ENCODE assay signal across 1 cellular context in genomic region chr7:30740417-30741181, GRCh38.
TF ChIP-seq lines count a peak whose summit lies in the region.

No MANE protein-coding gene starts in this region.

TF ChIP-seq in HepG2, 621 proteins besides CTCF, POLR2A, EP300 and RAD21 (continued from another document and continues in another):
- TF ChIP-seq TFAP4 (IDR thresholded peaks at IDR 0.05; ENCODE audit: borderline replicate concordance, low read depth) (peak; percentile 34; the same call in 1 of the 2 replicates), ZNF501 (CRISPR knock-in tag; IDR thresholded peaks at IDR 0.05) (peak; percentile 65; the same call in 1 of the 2 replicates), ZBTB4 (CRISPR knock-in tag; IDR thresholded peaks at IDR 0.05; ENCODE audit: borderline replicate concordance) (no peak), CC2D1A (CRISPR knock-in tag; IDR thresholded peaks at IDR 0.05) (no peak), TP53 (CRISPR knock-in tag; conservative IDR thresholded peaks at IDR 0.05) (no peak), JDP2 (CRISPR knock-in tag; IDR thresholded peaks at IDR 0.05; ENCODE audit: borderline replicate concordance) (no peak), POLR2AphosphoS5 (IDR thresholded peaks at IDR 0.05; ENCODE audit: low read depth, low read length) (no peak), HIC2 (CRISPR knock-in tag; IDR thresholded peaks at IDR 0.05; ENCODE audit: low read depth) (no peak), LCORL (IDR thresholded peaks at IDR 0.05) (no peak), LCORL (CRISPR knock-in tag; IDR thresholded peaks at IDR 0.05) (no peak), SIX4 (CRISPR knock-in tag; IDR thresholded peaks at IDR 0.05) (no peak), GATAD2A (CRISPR knock-in tag; IDR thresholded peaks at IDR 0.05) (no peak), ZBTB10 (CRISPR knock-in tag; IDR thresholded peaks at IDR 0.05; ENCODE audit: borderline replicate concordance) (no peak), ZSCAN12 (CRISPR knock-in tag; IDR thresholded peaks at IDR 0.05) (no peak), KDM5A (IDR thresholded peaks at IDR 0.05; ENCODE audit: borderline replicate concordance, low read length) (no peak), ZNF3 (CRISPR knock-in tag; IDR thresholded peaks at IDR 0.05) (no peak), ZNF292 (CRISPR knock-in tag; IDR thresholded peaks at IDR 0.05; ENCODE audit: borderline replicate concordance, low read depth) (no peak), ZC3H13 (CRISPR knock-in tag; IDR thresholded peaks at IDR 0.05) (no peak), ZNF572 (CRISPR knock-in tag; IDR thresholded peaks at IDR 0.05) (peak; percentile 30; the same call in 1 of the 2 replicates), ZNF124 (CRISPR knock-in tag; IDR thresholded peaks at IDR 0.05) (peak; percentile 40; the same call in 1 of the 2 replicates), NKX3-1 (CRISPR knock-in tag; IDR thresholded peaks at IDR 0.05) (no peak), YEATS2 (CRISPR knock-in tag; IDR thresholded peaks at IDR 0.05; ENCODE audit: borderline replicate concordance) (no peak), STAT5B (CRISPR knock-in tag; IDR thresholded peaks at IDR 0.05) (no peak), RXRB (CRISPR knock-in tag; IDR thresholded peaks at IDR 0.05; ENCODE audit: borderline replicate concordance) (no peak), PAX8 (CRISPR knock-in tag; IDR thresholded peaks at IDR 0.05; ENCODE audit: borderline replicate concordance) (no peak), ZNF225 (CRISPR knock-in tag; IDR thresholded peaks at IDR 0.05) (0 out of 2 replicates have a peak, but pooled peaks have one; percentile 18), SMAD1 (CRISPR knock-in tag; IDR thresholded peaks at IDR 0.05; ENCODE audit: borderline replicate concordance, low read depth) (no peak), SMAD3 (CRISPR knock-in tag; IDR thresholded peaks at IDR 0.05) (no peak), TSC22D2 (CRISPR knock-in tag; IDR thresholded peaks at IDR 0.05; ENCODE audit: borderline replicate concordance) (no peak), CERS6 (CRISPR knock-in tag; IDR thresholded peaks at IDR 0.05) (no peak), FOXC1 (CRISPR knock-in tag; IDR thresholded peaks at IDR 0.05; ENCODE audit: borderline replicate concordance) (no peak), KDM4B (CRISPR knock-in tag; IDR thresholded peaks at IDR 0.05) (no peak), TMF1 (CRISPR knock-in tag; IDR thresholded peaks at IDR 0.05; ENCODE audit: low read depth) (no peak), KDM6A (CRISPR knock-in tag; IDR thresholded peaks at IDR 0.05; ENCODE audit: low read depth) (no peak), CHCHD3 (CRISPR knock-in tag; IDR thresholded peaks at IDR 0.05) (no peak), FOXK2 (IDR thresholded peaks at IDR 0.05) (no peak), MYNN (CRISPR knock-in tag; IDR thresholded peaks at IDR 0.05; ENCODE audit: low read depth) (no peak), ZNF720 (CRISPR knock-in tag; IDR thresholded peaks at IDR 0.05) (no peak), U2AF1 (optimal IDR thresholded peaks at IDR 0.05; ENCODE audit: low read depth, low read length) (no peak), ISL2 (CRISPR knock-in tag; IDR thresholded peaks at IDR 0.05) (no peak), HDAC1 (CRISPR knock-in tag; IDR thresholded peaks at IDR 0.05) (no peak), RBM22 (optimal IDR thresholded peaks at IDR 0.05; ENCODE audit: low read length) (no peak), PAF1 (CRISPR knock-in tag; IDR thresholded peaks at IDR 0.05) (no peak), ZNF577 (CRISPR knock-in tag; IDR thresholded peaks at IDR 0.05; ENCODE audit: borderline replicate concordance, low read depth) (no peak), ZNF205 (CRISPR knock-in tag; IDR thresholded peaks at IDR 0.05) (no peak), TOE1 (CRISPR knock-in tag; IDR thresholded peaks at IDR 0.05) (no peak), PCBP1 (IDR thresholded peaks at IDR 0.05; ENCODE audit: borderline replicate concordance, low read depth, low read length) (no peak), SSRP1 (CRISPR knock-in tag; IDR thresholded peaks at IDR 0.05) (no peak), SAP130 (CRISPR knock-in tag; IDR thresholded peaks at IDR 0.05; ENCODE audit: low read depth) (no peak)
- TF ChIP-seq, protein P1, sequence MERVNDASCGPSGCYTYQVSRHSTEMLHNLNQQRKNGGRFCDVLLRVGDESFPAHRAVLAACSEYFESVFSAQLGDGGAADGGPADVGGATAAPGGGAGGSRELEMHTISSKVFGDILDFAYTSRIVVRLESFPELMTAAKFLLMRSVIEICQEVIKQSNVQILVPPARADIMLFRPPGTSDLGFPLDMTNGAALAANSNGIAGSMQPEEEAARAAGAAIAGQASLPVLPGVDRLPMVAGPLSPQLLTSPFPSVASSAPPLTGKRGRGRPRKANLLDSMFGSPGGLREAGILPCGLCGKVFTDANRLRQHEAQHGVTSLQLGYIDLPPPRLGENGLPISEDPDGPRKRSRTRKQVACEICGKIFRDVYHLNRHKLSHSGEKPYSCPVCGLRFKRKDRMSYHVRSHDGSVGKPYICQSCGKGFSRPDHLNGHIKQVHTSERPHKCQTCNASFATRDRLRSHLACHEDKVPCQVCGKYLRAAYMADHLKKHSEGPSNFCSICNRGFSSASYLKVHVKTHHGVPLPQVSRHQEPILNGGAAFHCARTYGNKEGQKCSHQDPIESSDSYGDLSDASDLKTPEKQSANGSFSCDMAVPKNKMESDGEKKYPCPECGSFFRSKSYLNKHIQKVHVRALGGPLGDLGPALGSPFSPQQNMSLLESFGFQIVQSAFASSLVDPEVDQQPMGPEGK (CRISPR knock-in tag; IDR thresholded peaks at IDR 0.05), result 0 out of 2 replicates have a peak, but pooled peaks have one; percentile 20
- TF ChIP-seq, protein P2, sequence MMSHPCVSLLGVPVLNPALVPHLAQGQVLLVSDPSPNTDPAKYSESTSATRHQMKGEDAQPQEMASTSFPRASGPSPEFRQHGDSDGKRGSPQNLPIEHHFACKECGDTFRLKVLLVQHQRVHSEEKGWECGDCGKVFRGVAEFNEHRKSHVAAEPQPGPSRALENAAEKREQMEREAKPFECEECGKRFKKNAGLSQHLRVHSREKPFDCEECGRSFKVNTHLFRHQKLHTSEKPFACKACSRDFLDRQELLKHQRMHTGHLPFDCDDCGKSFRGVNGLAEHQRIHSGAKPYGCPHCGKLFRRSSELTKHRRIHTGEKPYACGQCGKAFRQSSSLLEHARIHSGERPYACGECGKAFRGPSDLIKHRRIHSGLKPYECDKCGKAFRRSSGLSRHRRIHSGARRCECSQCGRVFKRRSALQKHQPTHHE (CRISPR knock-in tag; IDR thresholded peaks at IDR 0.05; ENCODE audit: borderline replicate concordance), result no peak
- TF ChIP-seq, protein P3, sequence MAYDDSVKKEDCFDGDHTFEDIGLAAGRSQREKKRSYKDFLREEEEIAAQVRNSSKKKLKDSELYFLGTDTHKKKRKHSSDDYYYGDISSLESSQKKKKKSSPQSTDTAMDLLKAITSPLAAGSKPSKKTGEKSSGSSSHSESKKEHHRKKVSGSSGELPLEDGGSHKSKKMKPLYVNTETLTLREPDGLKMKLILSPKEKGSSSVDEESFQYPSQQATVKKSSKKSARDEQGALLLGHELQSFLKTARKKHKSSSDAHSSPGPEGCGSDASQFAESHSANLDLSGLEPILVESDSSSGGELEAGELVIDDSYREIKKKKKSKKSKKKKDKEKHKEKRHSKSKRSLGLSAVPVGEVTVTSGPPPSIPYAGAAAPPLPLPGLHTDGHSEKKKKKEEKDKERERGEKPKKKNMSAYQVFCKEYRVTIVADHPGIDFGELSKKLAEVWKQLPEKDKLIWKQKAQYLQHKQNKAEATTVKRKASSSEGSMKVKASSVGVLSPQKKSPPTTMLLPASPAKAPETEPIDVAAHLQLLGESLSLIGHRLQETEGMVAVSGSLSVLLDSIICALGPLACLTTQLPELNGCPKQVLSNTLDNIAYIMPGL (CRISPR knock-in tag; IDR thresholded peaks at IDR 0.05; ENCODE audit: borderline replicate concordance in 1 of 2, low read depth in 1 of 2), result peak; percentile 44 to 50; a peak in 1 of 4 replicates
- TF ChIP-seq, protein P4, sequence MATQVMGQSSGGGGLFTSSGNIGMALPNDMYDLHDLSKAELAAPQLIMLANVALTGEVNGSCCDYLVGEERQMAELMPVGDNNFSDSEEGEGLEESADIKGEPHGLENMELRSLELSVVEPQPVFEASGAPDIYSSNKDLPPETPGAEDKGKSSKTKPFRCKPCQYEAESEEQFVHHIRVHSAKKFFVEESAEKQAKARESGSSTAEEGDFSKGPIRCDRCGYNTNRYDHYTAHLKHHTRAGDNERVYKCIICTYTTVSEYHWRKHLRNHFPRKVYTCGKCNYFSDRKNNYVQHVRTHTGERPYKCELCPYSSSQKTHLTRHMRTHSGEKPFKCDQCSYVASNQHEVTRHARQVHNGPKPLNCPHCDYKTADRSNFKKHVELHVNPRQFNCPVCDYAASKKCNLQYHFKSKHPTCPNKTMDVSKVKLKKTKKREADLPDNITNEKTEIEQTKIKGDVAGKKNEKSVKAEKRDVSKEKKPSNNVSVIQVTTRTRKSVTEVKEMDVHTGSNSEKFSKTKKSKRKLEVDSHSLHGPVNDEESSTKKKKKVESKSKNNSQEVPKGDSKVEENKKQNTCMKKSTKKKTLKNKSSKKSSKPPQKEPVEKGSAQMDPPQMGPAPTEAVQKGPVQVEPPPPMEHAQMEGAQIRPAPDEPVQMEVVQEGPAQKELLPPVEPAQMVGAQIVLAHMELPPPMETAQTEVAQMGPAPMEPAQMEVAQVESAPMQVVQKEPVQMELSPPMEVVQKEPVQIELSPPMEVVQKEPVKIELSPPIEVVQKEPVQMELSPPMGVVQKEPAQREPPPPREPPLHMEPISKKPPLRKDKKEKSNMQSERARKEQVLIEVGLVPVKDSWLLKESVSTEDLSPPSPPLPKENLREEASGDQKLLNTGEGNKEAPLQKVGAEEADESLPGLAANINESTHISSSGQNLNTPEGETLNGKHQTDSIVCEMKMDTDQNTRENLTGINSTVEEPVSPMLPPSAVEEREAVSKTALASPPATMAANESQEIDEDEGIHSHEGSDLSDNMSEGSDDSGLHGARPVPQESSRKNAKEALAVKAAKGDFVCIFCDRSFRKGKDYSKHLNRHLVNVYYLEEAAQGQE (IDR thresholded peaks at IDR 0.05; ENCODE audit: borderline replicate concordance in 1 of 2, low read depth in 1 of 2, low read length in 2 of 2), result no peak
